In the genomic region with DNA sequence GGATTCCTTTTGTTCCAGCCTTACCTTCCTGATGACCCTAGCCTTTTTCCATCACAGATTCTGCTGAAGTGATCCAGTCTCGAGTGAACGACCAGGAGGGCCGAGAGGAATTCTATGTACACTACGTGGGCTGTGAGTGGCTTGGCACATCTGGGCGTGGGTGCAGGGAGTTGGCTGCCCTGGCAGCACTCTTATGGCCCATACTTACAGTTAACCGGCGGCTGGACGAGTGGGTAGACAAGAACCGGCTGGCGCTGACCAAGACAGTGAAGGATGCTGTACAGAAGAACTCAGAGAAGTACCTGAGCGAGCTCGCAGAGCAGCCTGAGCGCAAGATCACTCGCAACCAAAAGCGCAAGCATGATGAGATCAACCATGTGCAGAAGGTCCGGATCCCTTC, we compare ENCODE assay signal across 19 cellular contexts. TPM values are rescaled to one million over a fixed set of nuclear protein-coding genes. Genes with fewer than 3 reads are reported as not detected.
"Had no signal": no experiment of that assay in that cellular context is flagged by ENCODE, and none has a peak within 500 bp of the region (broad histone marks: within the 10 kb centered on the region; RNA-seq: fewer than 3 reads in every experiment).

No MANE protein-coding gene starts in this region.

- DNase-seq: activated CD4-positive, alpha-beta T cell treated with anti-CD3 and anti-CD28 coated beads for 4 hours; activated CD8-positive, alpha-beta memory T cell treated with anti-CD3 and anti-CD28 coated beads, Interleukin-2, amount 50 U/mL, for 4 hours; activated CD8-positive, alpha-beta T cell treated with anti-CD3 and anti-CD28 coated beads for 36 hours; activated gamma-delta T cell treated with Interleukin-2 at 50 U/mL for 16 hours; cerebellar nuclear complex; effector CD8-positive, alpha-beta T cell; heart right ventricle; left colon; naive thymus-derived CD4-positive, alpha-beta T cell; nucleus accumbens; small intestine; SW 1271; tibial artery had no signal

- H3K9me3 Mint-ChIP-seq: activated CD8-positive, alpha-beta T cell treated with anti-CD3 and anti-CD28 coated beads for 36 hours; WTC11 had no signal

- H3K36me3 Mint-ChIP-seq: activated naive CD8-positive, alpha-beta T cell had no signal

- H3K27me3 ChIP-seq: heart right ventricle, right atrium auricular region, tibial artery had no signal

- H3K4me3 Mint-ChIP-seq: activated CD8-positive, alpha-beta T cell treated with anti-CD3 and anti-CD28 coated beads for 36 hours; activated naive CD8-positive, alpha-beta T cell had no signal

- H3K27me3 Mint-ChIP-seq: activated CD8-positive, alpha-beta T cell treated with anti-CD3 and anti-CD28 coated beads for 36 hours; activated naive CD8-positive, alpha-beta T cell; naive thymus-derived CD4-positive, alpha-beta T cell; progenitor cell of endocrine pancreas had no signal

- ATAC-seq: activated CD8-positive, alpha-beta T cell treated with anti-CD3 and anti-CD28 coated beads for 36 hours; heart right ventricle; left colon; naive thymus-derived CD4-positive, alpha-beta T cell; WTC11 had no signal

- H3K9me3 ChIP-seq: heart right ventricle, right atrium auricular region, tibial artery had no signal

- H3K4me3 ChIP-seq: heart right ventricle, right atrium auricular region, tibial artery had no signal

- H3K27ac Mint-ChIP-seq: activated CD8-positive, alpha-beta T cell treated with anti-CD3 and anti-CD28 coated beads for 36 hours; activated naive CD8-positive, alpha-beta T cell; progenitor cell of endocrine pancreas; WTC11 had no signal

RNA-seq across cellular contexts. Expression of gene PRSS8, which starts 15.4 kb away (rescaled TPM):
- total RNA-seq: activated CD8-positive, alpha-beta T cell treated with anti-CD3 and anti-CD28 coated beads for 36 hours; frontal cortex; mononuclear cell; naive thymus-derived CD4-positive, alpha-beta T cell had no signal
- polyA plus RNA-seq: naive thymus-derived CD4-positive, alpha-beta T cell had no signal
